31 cellular contexts compared by ENCODE assay signal in the genomic region with DNA sequence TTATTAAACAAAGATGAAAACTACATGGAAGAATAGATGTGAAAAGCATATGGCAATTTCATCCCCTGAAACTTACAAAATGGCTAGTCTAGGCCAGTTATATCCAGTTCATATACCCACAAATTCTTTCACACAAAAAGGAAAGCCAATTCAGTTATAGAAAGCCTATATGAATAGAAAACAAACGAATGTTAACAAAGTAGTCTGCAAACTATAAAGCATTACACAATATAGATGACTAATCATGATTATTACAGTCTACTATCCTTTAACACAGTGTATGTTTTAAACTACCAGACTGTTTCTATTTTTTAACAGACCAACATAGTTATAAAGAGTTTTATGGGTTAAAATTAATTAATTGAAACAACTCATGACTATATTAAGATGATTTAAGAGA. TPM values are rescaled to one million over a fixed set of nuclear protein-coding genes. Genes with fewer than 3 reads are reported as not detected.
A peak's percentile ranks its signal among the peaks of the same experiment; 100 is the strongest.
DNase-seq lines count a peak whose midpoint lies in the region; ATAC-seq, FAIRE-seq and TF ChIP-seq lines count a peak whose summit lies in the region.
"Had no signal": no experiment of that assay in that cellular context is flagged by ENCODE, and none has a peak within 500 bp of the region (broad histone marks: within the 10 kb centered on the region; RNA-seq: fewer than 3 reads in every experiment).

No MANE protein-coding gene starts in this region.

- DNase-seq in IMR-90, result peak; percentile 58
- DNase-seq in bronchial epithelial cell (ENCODE audit: low read depth), result peak; percentile 81
- peak; percentile 29 for DNase-seq in fibroblast of villous mesenchyme (ENCODE audit: low read depth)
- DNase-seq in activated CD8-positive, alpha-beta T cell treated with anti-CD3 and anti-CD28 coated beads for 36 hours, result no peak
- no peak for DNase-seq in T1000 (lab: John Stamatoyannopoulos, UW)
- DNase-seq in globus pallidus (ENCODE audit: low spot score), result no peak
- DNase-seq: activated CD4-positive, alpha-beta T cell treated with anti-CD3 and anti-CD28 coated beads for 1 hour; activated naive CD4-positive, alpha-beta T cell; activated T-cell treated with anti-CD3 and anti-CD28 coated beads, Interleukin-2, amount 50 U/mL, for 1 hour; amniotic stem cell; Calu3; cortex of kidney; foreskin melanocyte; hippocampal formation; immature natural killer cell; MG63; NCI-H1694 treated with DMSO at 0.1 percent for 48 hours; NCI-H2171; NCI-H510A treated with DMSO at 0.1 percent for 48 hours; NK-92 treated with Interleukin-12 subunit alpha and Interleukin-12 subunit beta, amount 100 ng/mL, for 24 hours; Peyer's patch; posterior cingulate gyrus; right lobe of liver; stimulated activated naive CD4-positive, alpha-beta T cell treated with Interleukin-2 at 50 U/mL for 16 hours; testis had no signal

- no peak overlapping the region for H3K14ac ChIP-seq in IMR-90 (replicated peaks; ENCODE audit: low read depth, low read length)

- no peaks in the 10 kb centered on the region for H3K27me3 ChIP-seq in ACC112 (ENCODE audit: insufficient read depth, low read length)
- no peaks in the 10 kb centered on the region for H3K27me3 ChIP-seq in IMR-90 (ENCODE audit: control insufficient read depth, insufficient read depth, low read length)
- H3K27me3 ChIP-seq in bronchial epithelial cell (ENCODE audit: control insufficient read depth, insufficient read depth, low read length), result no peaks in the 10 kb centered on the region
- H3K27me3 ChIP-seq: cardiac muscle cell, MG63, Peyer's patch, right lobe of liver, testis had no signal

- no peak overlapping the region for H3K4me3 Mint-ChIP-seq in activated CD8-positive, alpha-beta T cell treated with anti-CD3 and anti-CD28 coated beads for 36 hours
- H3K4me3 Mint-ChIP-seq: CD14-positive monocyte, immature natural killer cell, neural crest cell had no signal

- no peak overlapping the region for H3K56ac ChIP-seq in IMR-90 (ENCODE audit: extremely low read depth, insufficient read depth, low read length)

- no peak overlapping the region for H2BK5ac ChIP-seq in IMR-90 (ENCODE audit: low read depth, low read length, poor library complexity, severe bottlenecking)

- H3K9me3 ChIP-seq in IMR-90 (ENCODE audit: control insufficient read depth, insufficient read depth, low read length), result no peaks in the 10 kb centered on the region
- H3K9me3 ChIP-seq: MG63, Peyer's patch, right lobe of liver, testis had no signal

- H4K5ac ChIP-seq in IMR-90 (ENCODE audit: low read depth, low read length), result no peak overlapping the region

- H3K27me3 Mint-ChIP-seq in activated CD8-positive, alpha-beta T cell treated with anti-CD3 and anti-CD28 coated beads for 36 hours, result no peaks in the 10 kb centered on the region

- TF ChIP-seq POLR2A in IMR-90 (IDR thresholded peaks at IDR 0.05; ENCODE audit: low read depth, low read length), result no peak

- TF ChIP-seq CTCF in IMR-90 (conservative IDR thresholded peaks at IDR 0.05; ENCODE audit: low read depth, low read length), result no peak
- no peak for TF ChIP-seq CTCF in bronchial epithelial cell (IDR thresholded peaks at IDR 0.05; ENCODE audit: insufficient read depth, low read length, severe bottlenecking)
- TF ChIP-seq CTCF in fibroblast of villous mesenchyme (IDR thresholded peaks at IDR 0.05; ENCODE audit: insufficient read depth, low read depth, low read length), result no peak
- TF ChIP-seq CTCF in activated CD8-positive, alpha-beta T cell treated with anti-CD3 and anti-CD28 coated beads for 36 hours (IDR thresholded peaks at IDR 0.05), result no peak

- H2BK120ac ChIP-seq in IMR-90 (ENCODE audit: low read depth, low read length), result no peak overlapping the region

- H2BK20ac ChIP-seq in IMR-90 (ENCODE audit: low read depth, low read length), result no peak overlapping the region

- H3K79me1 ChIP-seq in IMR-90 (ENCODE audit: low read depth in 1 of 2, low read length in 2 of 2), result peaks cover 13 to 36% of the 10 kb centered on the region in 2 experiments

- H3K4me2 ChIP-seq in IMR-90 (ENCODE audit: low read depth, low read length), result no peak overlapping the region

- peaks cover 7% of the 10 kb centered on the region; the same call in 1 of the 2 replicates for H4K20me1 ChIP-seq in IMR-90 (ENCODE audit: insufficient read depth, low read length)

- H3K4me3 ChIP-seq in ACC112 (ENCODE audit: low read depth, low read length) (no peak overlapping the region), IMR-90 (ENCODE audit: insufficient read depth, low read depth, low read length) (no peak overlapping the region), bronchial epithelial cell (ENCODE audit: low read depth, low read length) (no peak overlapping the region), fibroblast of villous mesenchyme (ENCODE audit: low read depth, low read length) (no peak overlapping the region)
- H3K4me3 ChIP-seq: cardiac muscle cell, MG63, Peyer's patch, right lobe of liver, testis had no signal

- POLR2A ChIA-PET in IMR-90 (lab: Charles Lee; ENCODE audit: unreplicated experiment), result no interaction called here
- POLR2A ChIA-PET in activated CD8-positive, alpha-beta T cell treated with anti-CD3 and anti-CD28 coated beads for 36 hours (lab: Charles Lee), result no interaction called here

- H2AFZ ChIP-seq in ACC112 (ENCODE audit: low read length, unreplicated experiment), result no peak overlapping the region
- no peak overlapping the region for H2AFZ ChIP-seq in IMR-90 (replicated peaks; ENCODE audit: low read length, poor library complexity)

- TF ChIP-seq RAD21 in IMR-90 (IDR thresholded peaks at IDR 0.05; ENCODE audit: low read length), result no peak

- no peak overlapping the region for H3K9ac ChIP-seq in IMR-90 (ENCODE audit: low read depth, low read length)

- H3K4me1 ChIP-seq in ACC112 (ENCODE audit: control insufficient read depth, insufficient read depth, low read length, unreplicated experiment), result peaks cover 12% of the 10 kb centered on the region
- H3K4me1 ChIP-seq in IMR-90 (ENCODE audit: control insufficient read depth, insufficient read depth, low read length), result no peaks in the 10 kb centered on the region
- H3K4me1 ChIP-seq: Peyer's patch, right lobe of liver, testis had no signal

- FAIRE-seq in bronchial epithelial cell (lab: Jason Lieb, UNC), result no peak
- FAIRE-seq: urothelium cell line had no signal

- peaks cover 54% of the 10 kb centered on the region for H3K36me3 Mint-ChIP-seq in activated CD8-positive, alpha-beta T cell treated with anti-CD3 and anti-CD28 coated beads for 36 hours (ENCODE audit: low read depth)

- dilution Hi-C loops in IMR-90 (cut with HindIII; ENCODE audit: low sequenced_read_pairs, unreplicated experiment), result no loop called here

- no peak overlapping the region for H4K8ac ChIP-seq in IMR-90 (ENCODE audit: low read depth in 2 of 2, low read length in 2 of 2)

- intact Hi-C loops in IMR-90 (cut with micrococcal nuclease), result no loop called here
- intact Hi-C loops in activated CD8-positive, alpha-beta T cell treated with anti-CD3 and anti-CD28 coated beads for 36 hours (cut with micrococcal nuclease), result no loop called here

- no CpG with 5 or more reads among the region's 1 CpG for WGBS in IMR-90 (ENCODE audit: extremely low coverage in 2 of 2, insufficient read length in 1 of 2), 2 experiments

- in situ Hi-C loops in IMR-90 (cut with MboI; ENCODE audit: low sequenced_read_pairs), result no loop called here

- peaks cover 42% of the 10 kb centered on the region for H3K79me2 ChIP-seq in ACC112 (ENCODE audit: control insufficient read depth, insufficient read depth, low read length, unreplicated experiment)

- H3K36me3 ChIP-seq in ACC112 (ENCODE audit: insufficient read depth, low read length), result peaks cover 44% of the 10 kb centered on the region
- peaks cover 20% of the 10 kb centered on the region for H3K36me3 ChIP-seq in IMR-90 (ENCODE audit: control insufficient read depth, insufficient read depth, low read length)
- peaks cover 5% of the 10 kb centered on the region for H3K36me3 ChIP-seq in bronchial epithelial cell (ENCODE audit: control insufficient read depth, insufficient read depth, low read length)

- BruUV-seq in IMR-90 (replicated peaks; lab: Mats Ljungman, UMichigan), result no TSS peak

- H2BK15ac ChIP-seq in IMR-90 (ENCODE audit: low read depth, low read length), result no peak overlapping the region

- H2AK9ac ChIP-seq in IMR-90 (replicated peaks; ENCODE audit: low read depth, low read length, poor library complexity), result no peak overlapping the region

- H3K27ac ChIP-seq in ACC112 (ENCODE audit: low read depth, low read length) (peak overlapping the region; percentile 48), IMR-90 (ENCODE audit: insufficient read depth, low read length) (no peak overlapping the region)
- H3K27ac ChIP-seq: cardiac muscle cell, Peyer's patch, right lobe of liver, testis had no signal

- H3K23ac ChIP-seq in IMR-90 (ENCODE audit: low read depth, low read length), result no peak overlapping the region

- no peaks in the 10 kb centered on the region for H3K9me3 Mint-ChIP-seq in activated CD8-positive, alpha-beta T cell treated with anti-CD3 and anti-CD28 coated beads for 36 hours
- H3K9me3 Mint-ChIP-seq: immature natural killer cell, neural crest cell had no signal

- H3K18ac ChIP-seq in IMR-90 (ENCODE audit: low read depth, low read length), result no peak overlapping the region

- H3K27ac Mint-ChIP-seq in activated CD8-positive, alpha-beta T cell treated with anti-CD3 and anti-CD28 coated beads for 36 hours, result no peak overlapping the region
- H3K27ac Mint-ChIP-seq: immature natural killer cell had no signal

- H4K91ac ChIP-seq in IMR-90 (ENCODE audit: insufficient read depth, low read depth, low read length), result no peak overlapping the region

- no peaks in the 10 kb centered on the region for H3K9me1 ChIP-seq in IMR-90 (ENCODE audit: insufficient read depth, low read length)

- CTCF ChIA-PET in IMR-90 (lab: Yijun Ruan, JAX), result no interaction called here
- CTCF ChIA-PET in activated CD8-positive, alpha-beta T cell treated with anti-CD3 and anti-CD28 coated beads for 36 hours (lab: Charles Lee), result no interaction called here

- H2AK5ac ChIP-seq in IMR-90 (ENCODE audit: low read depth, low read length), result no peak overlapping the region

- H3K4ac ChIP-seq in IMR-90 (ENCODE audit: low read depth, low read length), result no peak overlapping the region

- ATAC-seq in IMR-90 (ENCODE audit: low read depth) (peak; percentile 81), HG02852 (IDR thresholded peaks at IDR 0.05; ENCODE audit: unreplicated experiment) (no peak)
- ATAC-seq in activated CD8-positive, alpha-beta T cell treated with anti-CD3 and anti-CD28 coated beads for 36 hours, result no peak
- ATAC-seq: right lobe of liver had no signal

- H3K4me1 Mint-ChIP-seq in activated CD8-positive, alpha-beta T cell treated with anti-CD3 and anti-CD28 coated beads for 36 hours (ENCODE audit: low read depth), result peaks cover 8% of the 10 kb centered on the region
- H3K4me1 Mint-ChIP-seq: immature natural killer cell, neural crest cell had no signal

RNA-seq across cellular contexts. Expression of a gene that starts 12.1 kb away (rescaled TPM):
- total RNA-seq in IMR-90 (2012; rRNA removed) (58.3 and 69.4 TPM in 2 replicates), bronchial epithelial cell (107 and 137 TPM in 2 replicates), fibroblast of villous mesenchyme (63.5 and 82.8 TPM in 2 replicates)
- polyA plus RNA-seq in IMR-90 (2012; rRNA removed), result 46.8 and 47.8 TPM in 2 replicates
- 53.6 and 73.5 TPM in 2 replicates for polyA plus RNA-seq in IMR-90 (2012; cell fraction: cytosol; rRNA removed)
- polyA plus RNA-seq in IMR-90 (2012; cell fraction: nucleus; rRNA removed; ENCODE audit: low replicate concordance), result 17.6 and 26.5 TPM in 2 replicates
- total RNA-seq in activated CD8-positive, alpha-beta T cell treated with anti-CD3 and anti-CD28 coated beads for 36 hours, result 10 to 100 TPM; 83.4 to 90.6 TPM

RNA-seq across cellular contexts. Expression of a gene that starts 29.4 kb away (rescaled TPM):
- total RNA-seq in IMR-90 (2012; rRNA removed) (21.0 and 25.3 TPM in 2 replicates), bronchial epithelial cell (11.6 and 19.3 TPM in 2 replicates), fibroblast of villous mesenchyme (39.0 and 44.9 TPM in 2 replicates)
- polyA plus RNA-seq in IMR-90 (2012; rRNA removed), result 4.3 and 5.7 TPM in 2 replicates
- 1.2 and 1.4 TPM in 2 replicates for polyA plus RNA-seq in IMR-90 (2012; cell fraction: cytosol; rRNA removed)
- 1.4 and 17.0 TPM in 2 replicates for polyA plus RNA-seq in IMR-90 (2012; cell fraction: nucleus; rRNA removed; ENCODE audit: low replicate concordance)
- total RNA-seq in activated CD8-positive, alpha-beta T cell treated with anti-CD3 and anti-CD28 coated beads for 36 hours, result 1 to 10 TPM; 1.3 to 2.0 TPM

Comparison
In these comparisons a context has a peak if more than half of its experiments do, and no peak if none do; other contexts are left out.
1. DNase-seq: peak in IMR-90 (single experiment), bronchial epithelial cell (single experiment) and fibroblast of villous mesenchyme (single experiment); none in activated CD8-positive, alpha-beta T cell treated with anti-CD3 and anti-CD28 coated beads for 36 hours (single experiment), T1000 (single experiment) and globus pallidus (single experiment).